In genomic region chr15:22895465-22896190, GRCh38 we compare ENCODE assay signal across 9 cellular contexts. TPM values are rescaled to one million over a fixed set of nuclear protein-coding genes. Genes with fewer than 3 reads are reported as not detected.
DNase-seq lines count a peak whose midpoint lies in the region; ATAC-seq and TF ChIP-seq lines count a peak whose summit lies in the region.
"Had no signal": no experiment of that assay in that cellular context is flagged by ENCODE, and none has a peak within 500 bp of the region (broad histone marks: within the 10 kb centered on the region; RNA-seq: fewer than 3 reads in every experiment).

No MANE protein-coding gene starts in this region.

- no peak overlapping the region for H2BK5ac ChIP-seq in neuronal stem cell (ENCODE audit: low read length)

- TF ChIP-seq POLR2A in prostate gland (IDR thresholded peaks at IDR 0.05), result no peak

- H2BK120ac ChIP-seq in neuronal stem cell (ENCODE audit: low read depth, low read length), result no peak overlapping the region

- H3K4me3 ChIP-seq in GM23248 (no peak overlapping the region), PC-9 (no peak overlapping the region), prostate gland (no peak overlapping the region), neuronal stem cell (ENCODE audit: low read length in 2 of 2) (no peak overlapping the region)
- H3K4me3 ChIP-seq: breast epithelium had no signal

- H2BK12ac ChIP-seq in neuronal stem cell (ENCODE audit: low read length), result no peak overlapping the region

- H3K14ac ChIP-seq in neuronal stem cell (ENCODE audit: low read length), result no peak overlapping the region

- H4K20me1 ChIP-seq in GM23248 (ENCODE audit: insufficient read depth), result no peaks in the 10 kb centered on the region
- H4K20me1 ChIP-seq in PC-9 (ENCODE audit: insufficient read depth), result no peaks in the 10 kb centered on the region

- CTCF ChIA-PET in PC-9 (lab: Charles Lee), result no interaction called here

- ATAC-seq in GM18502 (IDR thresholded peaks at IDR 0.05; ENCODE audit: poor library complexity, unreplicated experiment), result peak; percentile 74

- 91 to 92% methylated on average over 10 of the region's 10 CpGs for WGBS in GM23248 (ENCODE audit: low coverage in 1 of 2, low lambda C conversion rate in 2 of 2, missing lambda C conversion rate in 2 of 2), 2 experiments
- 94% methylated on average over 10 of the region's 10 CpGs for WGBS in prostate gland
- no CpG with 5 or more reads among the region's 10 CpGs for WGBS in neuronal stem cell (ENCODE audit: extremely low coverage in 2 of 2, insufficient read length in 2 of 2, insufficient replicate concordance in 1 of 2), 2 donors

- H3K9me3 ChIP-seq in GM23248 (ENCODE audit: low read depth) (no peaks in the 10 kb centered on the region), PC-9 (ENCODE audit: insufficient read depth, low read depth) (no peaks in the 10 kb centered on the region), prostate gland (no peaks in the 10 kb centered on the region), neuronal stem cell (replicated peaks in 1 of 2; ENCODE audit: control insufficient read depth in 2 of 2, insufficient read depth in 1 of 2, low read depth in 1 of 2, low read length in 2 of 2) (peaks cover 0 to 3% of the 10 kb centered on the region in 2 donors)
- H3K9me3 ChIP-seq: breast epithelium had no signal

- no peak overlapping the region for H4K91ac ChIP-seq in neuronal stem cell (ENCODE audit: low read depth, low read length, poor library complexity)

- H3K27ac ChIP-seq in GM23248 (no peak overlapping the region), PC-9 (peak overlapping the region; percentile 74), prostate gland (no peak overlapping the region), neuronal stem cell (replicated peaks; ENCODE audit: low read length) (no peak overlapping the region)

- peak; percentile 30 for DNase-seq in GM23248
- DNase-seq in PC-9, result peak; percentile 90 to 95
- DNase-seq in islet precursor cell, result peak; percentile 97
- DNase-seq in prostate gland (ENCODE audit: low spot score), result no peak
- no peak for DNase-seq in neuronal stem cell (ENCODE audit: low spot score)
- DNase-seq in NCI-H187 treated with DMSO at 0.1 percent for 48 hours (lab: John Stamatoyannopoulos, UW), result no peak
- DNase-seq in activated effector memory CD4-positive, alpha-beta T cell treated with anti-CD3 and anti-CD28 coated beads, Interleukin-2, amount 50 U/mL, for 16 hours, result no peak

- no peak overlapping the region for H2BK15ac ChIP-seq in neuronal stem cell (ENCODE audit: low read length)

- no TSS peak for BruUV-seq in PC-9 (replicated peaks; lab: Mats Ljungman, UMichigan)

- H3K4ac ChIP-seq in neuronal stem cell (ENCODE audit: low read length), result no peak overlapping the region

- TF ChIP-seq CTCF in PC-9 (conservative IDR thresholded peaks at IDR 0.05) (no peak), prostate gland (IDR thresholded peaks at IDR 0.05) (no peak)

- no peaks in the 10 kb centered on the region for H3K4me1 ChIP-seq in GM23248 (ENCODE audit: insufficient read depth)
- H3K4me1 ChIP-seq in PC-9 (replicated peaks; ENCODE audit: insufficient read depth), result peaks cover 23% of the 10 kb centered on the region
- H3K4me1 ChIP-seq in prostate gland (replicated peaks), result no peaks in the 10 kb centered on the region
- no peaks in the 10 kb centered on the region for H3K4me1 ChIP-seq in neuronal stem cell (ENCODE audit: control insufficient read depth in 2 of 2, insufficient read depth in 1 of 2, low read depth in 1 of 2, low read length in 2 of 2)
- H3K4me1 ChIP-seq: breast epithelium had no signal

- no peaks in the 10 kb centered on the region for H3K79me1 ChIP-seq in neuronal stem cell (ENCODE audit: low read depth, low read length)

- H3K4me2 ChIP-seq in GM23248 (ENCODE audit: unreplicated experiment) (no peak overlapping the region), PC-9 (peak overlapping the region; percentile 71), neuronal stem cell (ENCODE audit: insufficient read depth, low read length, poor library complexity, severe bottlenecking) (no peak overlapping the region)

- H2AFZ ChIP-seq in GM23248, result no peak overlapping the region
- no peak overlapping the region for H2AFZ ChIP-seq in PC-9
- no peak overlapping the region for H2AFZ ChIP-seq in neuronal stem cell (ENCODE audit: low read length)

- H3K36me3 ChIP-seq in GM23248 (ENCODE audit: low read depth) (peaks cover 7% of the 10 kb centered on the region), PC-9 (ENCODE audit: low read depth) (no peaks in the 10 kb centered on the region), prostate gland (peaks cover 0 to 5% of the 10 kb centered on the region in 2 donors), neuronal stem cell (replicated peaks in 1 of 2; ENCODE audit: control insufficient read depth in 2 of 2, insufficient read depth in 2 of 2, low read length in 2 of 2) (peaks cover 27 to 67% of the 10 kb centered on the region in 2 donors)

- no peak overlapping the region for H3K9ac ChIP-seq in GM23248
- no peak overlapping the region for H3K9ac ChIP-seq in neuronal stem cell (ENCODE audit: low read depth, low read length, poor library complexity)

- H3K27me3 ChIP-seq in GM23248 (replicated peaks; ENCODE audit: insufficient read depth) (no peaks in the 10 kb centered on the region), PC-9 (ENCODE audit: insufficient read depth, low read depth) (no peaks in the 10 kb centered on the region), prostate gland (replicated peaks; ENCODE audit: insufficient read depth) (no peaks in the 10 kb centered on the region), neuronal stem cell (ENCODE audit: control insufficient read depth in 3 of 3, insufficient read depth in 3 of 3, low read depth in 1 of 3, low read length in 3 of 3) (no peaks in the 10 kb centered on the region)
- H3K27me3 ChIP-seq: breast epithelium had no signal

- intact Hi-C loops in PC-9 (cut with micrococcal nuclease; ENCODE audit: unreplicated experiment) (loop anchor here (1.0 to 2.0 kb wide), 2 partner anchors 19 to 57 kb away; partner anchors contain the start of gene NIPA2), prostate gland (cut with DNase I) (no loop called here)

- H3K18ac ChIP-seq in neuronal stem cell (ENCODE audit: low read length), result no peak overlapping the region

- in situ Hi-C loops in GM23248 (cut with MboI), result no loop called here

- POLR2A ChIA-PET in PC-9 (lab: Charles Lee; ENCODE audit: unreplicated experiment), result interaction anchor here (0.6 kb wide), 1 partner anchor 85 kb away, joined by 7 read pairs; no protein-coding TSS in a partner anchor

- H3K79me2 ChIP-seq in GM23248 (ENCODE audit: insufficient read depth), result no peaks in the 10 kb centered on the region
- no peaks in the 10 kb centered on the region for H3K79me2 ChIP-seq in PC-9 (ENCODE audit: low read depth)

- no peak overlapping the region for H3K23ac ChIP-seq in neuronal stem cell (ENCODE audit: low read depth, low read length, poor library complexity)

- no peaks in the 10 kb centered on the region; the same call in 1 of the 2 replicates for H3F3A ChIP-seq in GM23248 (ENCODE audit: insufficient read depth)
- H3F3A ChIP-seq in PC-9 (ENCODE audit: insufficient read depth, low read depth), result peaks cover 9% of the 10 kb centered on the region

- H4K8ac ChIP-seq in neuronal stem cell (ENCODE audit: low read depth, low read length), result no peak overlapping the region

- no peak overlapping the region for H2AK5ac ChIP-seq in neuronal stem cell (ENCODE audit: low read depth, low read length)

- H3K9me2 ChIP-seq in GM23248 (ENCODE audit: insufficient read depth) (no peaks in the 10 kb centered on the region), PC-9 (ENCODE audit: insufficient read depth) (no peaks in the 10 kb centered on the region)

RNA-seq across cellular contexts. Expression of gene NIPA2, which starts 57.2 kb away (rescaled TPM):
- 100 and 110 TPM in 2 replicates for total RNA-seq in GM23248 (2014; rRNA removed; shearing (Covaris generic))
- 74.9 and 75.8 TPM in 2 replicates for polyA plus RNA-seq in GM23248 (2016; fragmentation: Nextera tagmentation; extraction: Ambion mirVana)
- total RNA-seq in PC-9 (2021) (48.4 and 65.6 TPM in 2 replicates), prostate gland (10 to 100 TPM; 34.9 to 43.6 TPM)
- polyA plus RNA-seq in neuronal stem cell (2013, experiment 1 of 2), result 33.3 TPM
- polyA plus RNA-seq in neuronal stem cell (2013, experiment 2 of 2), result 33.3 TPM

Comparison
In these comparisons a context has a peak if more than half of its experiments do, and no peak if none do; other contexts are left out.
1. DNase-seq: peak in GM23248 (single experiment), PC-9 (2 of 2) and islet precursor cell (single experiment); none in prostate gland (single experiment), neuronal stem cell (single experiment), NCI-H187 treated with DMSO at 0.1 percent for 48 hours (single experiment) and activated effector memory CD4-positive, alpha-beta T cell treated with anti-CD3 and anti-CD28 coated beads, Interleukin-2, amount 50 U/mL, for 16 hours (single experiment).